7 cellular contexts compared by ENCODE assay signal in genomic region chr11:6418199-6418957, GRCh38. TPM values are rescaled to one million over a fixed set of nuclear protein-coding genes. Genes with fewer than 3 reads are reported as not detected.
DNase-seq lines count a peak whose midpoint lies in the region; ATAC-seq and TF ChIP-seq lines count a peak whose summit lies in the region.

No MANE protein-coding gene starts in this region.

- H3K4me1 ChIP-seq in MM.1S (ENCODE audit: low read length) (0 out of 2 replicates have a peak, but pooled peaks cover 9% of the 10 kb centered on the region), esophagus muscularis mucosa (peaks cover 21 to 61% (median 45%) of the 10 kb centered on the region in 4 donors), ovary (ENCODE audit: insufficient read depth) (peaks cover 4% of the 10 kb centered on the region)

- H3K27ac ChIP-seq in MM.1S (ENCODE audit: low read length) (no peak overlapping the region), esophagus muscularis mucosa (replicated peaks in 1 of 4) (peak overlapping the region; percentile 92 to 95 (median 94)), ovary (peak overlapping the region; percentile 95 to 97)

- H3F3A ChIP-seq in MM.1S (ENCODE audit: insufficient read depth, low read length): no peaks in the 10 kb centered on the region

- peaks cover 19% of the 10 kb centered on the region for H3K27me3 ChIP-seq in MM.1S (replicated peaks; ENCODE audit: insufficient read depth, low read length)
- no peaks in the 10 kb centered on the region for H3K27me3 ChIP-seq in esophagus muscularis mucosa
- H3K27me3 ChIP-seq in ovary: no peaks in the 10 kb centered on the region

- TF ChIP-seq POLR2A in esophagus muscularis mucosa (IDR thresholded peaks at IDR 0.05; ENCODE audit: low read depth) (no peak), ovary (IDR thresholded peaks at IDR 0.05) (no peak)

- TF ChIP-seq CTCF in MM.1S (IDR thresholded peaks at IDR 0.05; ENCODE audit: low read length): no peak
- no peak for TF ChIP-seq CTCF in esophagus muscularis mucosa (IDR thresholded peaks at IDR 0.05)
- no peak for TF ChIP-seq CTCF in ovary (IDR thresholded peaks at IDR 0.05)

- 0 out of 2 replicates have a peak overlapping the region, but pooled peaks have one; percentile 29 for H2AFZ ChIP-seq in MM.1S (ENCODE audit: low read length)

- 20% methylated on average over 5 of the region's 40 CpGs for WGBS in esophagus muscularis mucosa
- WGBS in ovary, 3 donors: 2 to 3% (median 3%) methylated on average over 38 to 40 of the region's 40 CpGs

- H3K36me3 ChIP-seq in MM.1S (replicated peaks; ENCODE audit: insufficient read depth, low read length): no peaks in the 10 kb centered on the region
- no peaks in the 10 kb centered on the region for H3K36me3 ChIP-seq in esophagus muscularis mucosa
- H3K36me3 ChIP-seq in ovary: no peaks in the 10 kb centered on the region

- no peaks in the 10 kb centered on the region for H3K79me2 ChIP-seq in MM.1S (ENCODE audit: low read length)

- no peaks in the 10 kb centered on the region for H4K20me1 ChIP-seq in MM.1S (ENCODE audit: insufficient read depth, low read length)

- H3K9me3 ChIP-seq in MM.1S (replicated peaks; ENCODE audit: insufficient read depth, low read length) (no peaks in the 10 kb centered on the region), esophagus muscularis mucosa (no peaks in the 10 kb centered on the region), ovary (no peaks in the 10 kb centered on the region)

- intact Hi-C loops in esophagus muscularis mucosa (cut with DNase I) (no loop called here), ovary (cut with DNase I) (no loop called here)

- no peaks in the 10 kb centered on the region for H3K9me2 ChIP-seq in MM.1S (replicated peaks; ENCODE audit: insufficient read depth, low read length)

- peak overlapping the region; percentile 81; the same call in 1 of the 2 replicates for H3K4me2 ChIP-seq in MM.1S (ENCODE audit: low read depth, low read length)

- H3K4me3 ChIP-seq in MM.1S (ENCODE audit: low read length) (peak overlapping the region; percentile 74), esophagus muscularis mucosa (peak overlapping the region; percentile 88 to 92 (median 90)), ovary (peak overlapping the region; percentile 88)

- DNase-seq in MM.1S (no peak), esophagus muscularis mucosa (ENCODE audit: extremely low spot score) (no peak), ovary (peak in 1 of 5 donors; percentile 60), HuH-7 (ENCODE audit: low spot score) (no peak)

- ATAC-seq in GM18511 (IDR thresholded peaks at IDR 0.05; ENCODE audit: unreplicated experiment) (peak; percentile 29), GM21447 (IDR thresholded peaks at IDR 0.05; ENCODE audit: unreplicated experiment) (no peak), GM21360 (IDR thresholded peaks at IDR 0.05; ENCODE audit: unreplicated experiment) (no peak)

- TF ChIP-seq EP300 in esophagus muscularis mucosa (IDR thresholded peaks at IDR 0.05): no peak
- no peak for TF ChIP-seq EP300 in ovary (IDR thresholded peaks at IDR 0.05)

- no peak overlapping the region for H3K9ac ChIP-seq in MM.1S (ENCODE audit: low read length)

RNA-seq across cellular contexts. Expression of gene APBB1, which starts 0.5 kb away (rescaled TPM):
- total RNA-seq in esophagus muscularis mucosa (100 to 1,000 TPM in 2 of 4 donors, 10 to 100 TPM in 2; 63.1 to 166 (median 109) TPM), ovary (10 to 100 TPM; 50.1 to 90.9 (median 60.4) TPM)
- polyA plus RNA-seq in ovary: 10 to 100 TPM; 34.1 to 57.7 TPM

RNA-seq across cellular contexts. Expression of gene HPX, which starts 22.4 kb away (rescaled TPM):
- total RNA-seq in esophagus muscularis mucosa (1 to 10 TPM in 1 of 4 donors, under 1 TPM in 3; 0.50 to 1.2 (median 0.69) TPM), ovary (1 to 10 TPM in 5 of 7 donors, under 1 TPM in 2; 0.46 to 4.1 (median 2.4) TPM)
- 1 to 10 TPM in 1 of 2 donors, under 1 TPM in 1; 0.48 to 1.1 TPM for polyA plus RNA-seq in ovary

RNA-seq across cellular contexts. Expression of gene SMPD1, which starts 28.1 kb away (rescaled TPM):
- total RNA-seq in esophagus muscularis mucosa (10 to 100 TPM; 28.2 to 37.9 (median 30.8) TPM), ovary (10 to 100 TPM; 12.9 to 35.4 (median 30.7) TPM)
- 10 to 100 TPM; 16.8 to 50.5 TPM for polyA plus RNA-seq in ovary

RNA-seq across cellular contexts. Expression of gene TRIM3, which starts 55.4 kb away (rescaled TPM):
- total RNA-seq in esophagus muscularis mucosa: 10 to 100 TPM; 26.6 to 47.6 (median 35.3) TPM
- 10 to 100 TPM in 6 of 7 donors, 1 to 10 TPM in 1; 9.7 to 27.4 (median 19.7) TPM for total RNA-seq in ovary
- 10 to 100 TPM; 13.6 to 14.7 TPM for polyA plus RNA-seq in ovary
